Comparison of ENCODE assay signal across 8 cellular contexts in genomic region chr4:128440923-128441322, GRCh38.
"Had no signal": no experiment of that assay in that cellular context is flagged by ENCODE, and none has a peak within 500 bp of the region (broad histone marks: within the 10 kb centered on the region; RNA-seq: fewer than 3 reads in every experiment).

No MANE protein-coding gene starts in this region.

- DNase-seq: GDM1, GF-D8 had no signal

- FAIRE-seq: G401.6, GM12878, GM12891, GM12892, GM18507, GM19239 had no signal

- H3K4me3 ChIP-seq: GM12878 had no signal

- ATAC-seq: GM12878 had no signal
